In the genomic region with DNA sequence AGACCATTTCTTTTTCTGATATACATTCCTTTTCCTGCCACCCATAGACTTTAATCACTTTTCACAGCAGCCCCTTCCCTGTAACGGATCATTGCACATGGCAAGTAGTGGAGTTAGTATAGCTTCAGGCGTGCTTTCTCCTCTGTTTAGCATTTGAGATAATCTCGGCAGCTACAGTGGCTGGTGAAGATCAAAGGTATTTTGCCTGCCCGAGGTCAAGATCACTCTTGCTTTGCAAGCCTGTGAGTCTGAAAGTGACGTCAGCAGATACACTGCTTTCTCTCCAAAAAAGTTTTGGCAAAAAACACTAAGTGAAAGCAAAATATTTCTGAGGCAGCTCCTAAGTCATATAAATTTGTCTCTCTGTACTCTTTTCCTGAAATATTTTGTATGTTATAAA, we compare ENCODE assay signal across 16 cellular contexts.
DNase-seq lines count a peak whose midpoint lies in the region; ATAC-seq and TF ChIP-seq lines count a peak whose summit lies in the region.
"Had no signal": no experiment of that assay in that cellular context is flagged by ENCODE, and none has a peak within 500 bp of the region (broad histone marks: within the 10 kb centered on the region; RNA-seq: fewer than 3 reads in every experiment).

No MANE protein-coding gene starts in this region.

- no peak for TF ChIP-seq EP300 in ovary (IDR thresholded peaks at IDR 0.05)

- H3K9me3 ChIP-seq in left ventricle myocardium inferior (replicated peaks) (no peaks in the 10 kb centered on the region), ovary (no peaks in the 10 kb centered on the region)
- H3K9me3 ChIP-seq: BLaER1 treated with 17β-estradiol and CSF1 and Interleukin-3, amounts not matched to agents 10 nM and 100 nM had no signal

- ATAC-seq in HG03108 (IDR thresholded peaks at IDR 0.05; ENCODE audit: unreplicated experiment) = no peak
- ATAC-seq: natural killer cell; stimulated activated naive B cell treated with anti-CD40 and anti-IgM and Interleukin-4, amounts not matched to agents 10 μg/mL and 1 μg/mL and 100 μg/mL, for 72 hours had no signal

- no peak for TF ChIP-seq POLR2A in ovary (IDR thresholded peaks at IDR 0.05)

- WGBS in ovary, 3 donors = 3 to 7% (median 3%) methylated on average over 5 of the region's 5 CpGs

- intact Hi-C loops in left ventricle myocardium inferior (cut with micrococcal nuclease) = no loop called here
- intact Hi-C loops in ovary (cut with DNase I) = no loop called here

- H3K27ac ChIP-seq in left ventricle myocardium inferior (replicated peaks) (no peak overlapping the region), ovary (peak overlapping the region; percentile 17 to 51)
- H3K27ac ChIP-seq: BLaER1 treated with 17β-estradiol and CSF1 and Interleukin-3, amounts not matched to agents 10 nM and 100 nM had no signal

- H3K36me3 ChIP-seq in left ventricle myocardium inferior = no peaks in the 10 kb centered on the region
- H3K36me3 ChIP-seq in ovary = no peaks in the 10 kb centered on the region
- H3K36me3 ChIP-seq: BLaER1 treated with 17β-estradiol and CSF1 and Interleukin-3, amounts not matched to agents 10 nM and 100 nM had no signal

- DNase-seq in EH (ENCODE audit: low read depth) (peak; percentile 54), astrocyte of the hippocampus (ENCODE audit: low read depth, low spot score) (peak; percentile 46), left ventricle myocardium inferior (no peak), ovary (peak; percentile 51 to 77 (median 67)), 8988T (no peak)
- no peak for DNase-seq in effector CD8-positive, alpha-beta T cell (lab: John Stamatoyannopoulos, UW)
- DNase-seq in effector CD4-positive, alpha-beta T cell = no peak
- DNase-seq: activated CD8-positive, alpha-beta memory T cell treated with anti-CD3 and anti-CD28 coated beads for 24 hours; activated naive CD4-positive, alpha-beta T cell treated with anti-CD3 and anti-CD28 coated beads, Interleukin-2, amount 10 ng/mL, durations not matched to agents 7 days and 5 days; GF-D8; natural killer cell; NCI-H345; stimulated activated naive B cell treated with anti-CD40 and anti-IgM and Interleukin-4, amounts not matched to agents 10 μg/mL and 1 μg/mL and 100 μg/mL, for 72 hours; T1000 had no signal

- H3K4me1 ChIP-seq in left ventricle myocardium inferior = peaks cover 19% of the 10 kb centered on the region
- peaks cover 6% of the 10 kb centered on the region for H3K4me1 ChIP-seq in ovary (ENCODE audit: insufficient read depth)
- H3K4me1 ChIP-seq: BLaER1 treated with 17β-estradiol and CSF1 and Interleukin-3, amounts not matched to agents 10 nM and 100 nM had no signal

- TF ChIP-seq CTCF in left ventricle myocardium inferior (IDR thresholded peaks at IDR 0.05; ENCODE audit: borderline replicate concordance) = no peak
- TF ChIP-seq CTCF in ovary (IDR thresholded peaks at IDR 0.05) = no peak

- H3K4me3 ChIP-seq in left ventricle myocardium inferior (peak overlapping the region; percentile 35), ovary (no peak overlapping the region)
- H3K4me3 ChIP-seq: BLaER1 treated with 17β-estradiol and CSF1 and Interleukin-3, amounts not matched to agents 10 nM and 100 nM had no signal

- H3K27me3 ChIP-seq in left ventricle myocardium inferior (ENCODE audit: low read depth) (no peaks in the 10 kb centered on the region), ovary (no peaks in the 10 kb centered on the region)
- H3K27me3 ChIP-seq: BLaER1 treated with 17β-estradiol and CSF1 and Interleukin-3, amounts not matched to agents 10 nM and 100 nM had no signal

Comparison
In these comparisons a context has a peak if more than half of its experiments do, and no peak if none do; other contexts are left out.
1. DNase-seq: peak in EH (single experiment), astrocyte of the hippocampus (single experiment) and ovary (5 of 5); none in left ventricle myocardium inferior (single experiment), effector CD8-positive, alpha-beta T cell (single experiment), 8988T (single experiment) and effector CD4-positive, alpha-beta T cell (single experiment).